9 cellular contexts compared by ENCODE assay signal in genomic region chr9:131731237-131731995, GRCh38. TPM values are rescaled to one million over a fixed set of nuclear protein-coding genes. Genes with fewer than 3 reads are reported as not detected.
DNase-seq lines count a peak whose midpoint lies in the region; ATAC-seq and TF ChIP-seq lines count a peak whose summit lies in the region.
"Had no signal": no experiment of that assay in that cellular context is flagged by ENCODE, and none has a peak within 500 bp of the region (broad histone marks: within the 10 kb centered on the region; RNA-seq: fewer than 3 reads in every experiment).

No MANE protein-coding gene starts in this region.

- H3F3A ChIP-seq in GM23338 (replicated peaks; ENCODE audit: low read depth): no peaks in the 10 kb centered on the region

- WGBS in mesenchymal stem cell: 45% methylated on average over 9 of the region's 12 CpGs

- H3K27ac ChIP-seq in ACC112 (ENCODE audit: low read depth, low read length) (peak overlapping the region; percentile 35; the same call in 1 of the 2 replicates), GM23338 (ENCODE audit: low read depth) (peak overlapping the region; percentile 59; the same call in 1 of the 2 replicates), mesenchymal stem cell (ENCODE audit: low read length, poor library complexity, severe bottlenecking) (no peak overlapping the region)

- H3K4me2 ChIP-seq in GM23338 (peak overlapping the region; percentile 32; the same call in 1 of the 2 replicates), mesenchymal stem cell (ENCODE audit: low read length, poor library complexity, severe bottlenecking) (no peak overlapping the region)

- peaks cover 72% of the 10 kb centered on the region for H3K4me1 Mint-ChIP-seq in GM23338
- peaks cover 99% of the 10 kb centered on the region for H3K4me1 Mint-ChIP-seq in activated naive CD8-positive, alpha-beta T cell treated with anti-CD3 and anti-CD28 coated beads, Interleukin-2, amount 50 U/mL, for 24 hours

- H3K9me3 ChIP-seq in mesenchymal stem cell (ENCODE audit: control insufficient read depth, low read length): no peaks in the 10 kb centered on the region

- H3K23ac ChIP-seq in mesenchymal stem cell (ENCODE audit: low read length in 2 of 2): no peak overlapping the region

- H2BK5ac ChIP-seq in mesenchymal stem cell (ENCODE audit: low read depth, low read length, poor library complexity, severe bottlenecking): no peak overlapping the region

- ATAC-seq in GM23338 (no peak), HG03439 (IDR thresholded peaks at IDR 0.05; ENCODE audit: unreplicated experiment) (no peak), GM18861 (IDR thresholded peaks at IDR 0.05; ENCODE audit: unreplicated experiment) (no peak)
- no peak for ATAC-seq in activated naive CD8-positive, alpha-beta T cell treated with anti-CD3 and anti-CD28 coated beads, Interleukin-2, amount 50 U/mL, for 24 hours

- H3K4ac ChIP-seq in mesenchymal stem cell (ENCODE audit: low read depth in 1 of 2, low read length in 2 of 2): peak overlapping the region in 1 of 2 experiments; percentile 20

- H3K27ac Mint-ChIP-seq in GM23338: peak overlapping the region; percentile 9; the same call in 1 of the 2 replicates
- H3K27ac Mint-ChIP-seq in activated naive CD8-positive, alpha-beta T cell treated with anti-CD3 and anti-CD28 coated beads, Interleukin-2, amount 50 U/mL, for 24 hours: peak overlapping the region; percentile 97

- H3K36me3 ChIP-seq in ACC112 (ENCODE audit: insufficient read depth, low read length): no peaks in the 10 kb centered on the region
- H3K36me3 ChIP-seq in GM23338 (ENCODE audit: insufficient read depth): no peaks in the 10 kb centered on the region
- H3K36me3 ChIP-seq in mesenchymal stem cell (ENCODE audit: control insufficient read depth in 1 of 2, insufficient read depth in 2 of 2, low read depth in 1 of 2, low read length in 2 of 2): peaks cover 0 to 1% of the 10 kb centered on the region in 2 experiments

- no peak overlapping the region for H2BK15ac ChIP-seq in mesenchymal stem cell (ENCODE audit: low read depth, poor library complexity, severe bottlenecking)

- no peak overlapping the region for H4K8ac ChIP-seq in mesenchymal stem cell (ENCODE audit: low read length)

- no peak overlapping the region for H2AK5ac ChIP-seq in mesenchymal stem cell (ENCODE audit: low read length, severe bottlenecking)

- no peak overlapping the region for H3K14ac ChIP-seq in mesenchymal stem cell (ENCODE audit: low read length in 2 of 2)

- no peak overlapping the region for H3K4me3 Mint-ChIP-seq in GM23338
- H3K4me3 Mint-ChIP-seq in activated naive CD8-positive, alpha-beta T cell treated with anti-CD3 and anti-CD28 coated beads, Interleukin-2, amount 50 U/mL, for 24 hours: peak overlapping the region; percentile 75

- H4K91ac ChIP-seq in mesenchymal stem cell (ENCODE audit: low read length): no peak overlapping the region

- H2BK12ac ChIP-seq in mesenchymal stem cell (ENCODE audit: low read length in 2 of 2): peak overlapping the region in 1 of 2 experiments; percentile 67

- 0 out of 3 replicates have a peak, but pooled peaks cover 3% of the 10 kb centered on the region for H3K36me3 Mint-ChIP-seq in GM23338 (ENCODE audit: low read depth)
- peaks cover 17% of the 10 kb centered on the region for H3K36me3 Mint-ChIP-seq in activated naive CD8-positive, alpha-beta T cell treated with anti-CD3 and anti-CD28 coated beads, Interleukin-2, amount 50 U/mL, for 24 hours (ENCODE audit: low read depth)

- H2AFZ ChIP-seq in ACC112 (ENCODE audit: low read length, unreplicated experiment) (no peak overlapping the region), GM23338 (no peak overlapping the region), mesenchymal stem cell (ENCODE audit: low read depth, low read length) (no peak overlapping the region)

- no peaks in the 10 kb centered on the region for H3K9me3 Mint-ChIP-seq in GM23338
- H3K9me3 Mint-ChIP-seq in activated naive CD8-positive, alpha-beta T cell treated with anti-CD3 and anti-CD28 coated beads, Interleukin-2, amount 50 U/mL, for 24 hours: no peaks in the 10 kb centered on the region

- H3K79me2 ChIP-seq in ACC112 (ENCODE audit: control insufficient read depth, insufficient read depth, low read length, unreplicated experiment) (peaks cover 53% of the 10 kb centered on the region), GM23338 (replicated peaks; ENCODE audit: insufficient read depth) (peaks cover 94% of the 10 kb centered on the region)

- H3K79me1 ChIP-seq in mesenchymal stem cell (replicated peaks; ENCODE audit: low read length, poor library complexity, severe bottlenecking): peaks cover 24% of the 10 kb centered on the region

- H3K9me2 ChIP-seq in GM23338 (ENCODE audit: insufficient read depth): no peaks in the 10 kb centered on the region

- no peaks in the 10 kb centered on the region for H3K27me3 ChIP-seq in ACC112 (ENCODE audit: insufficient read depth, low read length)
- no peaks in the 10 kb centered on the region for H3K27me3 ChIP-seq in GM23338 (ENCODE audit: insufficient read depth)
- no peaks in the 10 kb centered on the region for H3K27me3 ChIP-seq in mesenchymal stem cell (ENCODE audit: control insufficient read depth in 1 of 2, insufficient read depth in 1 of 2, low read length in 2 of 2)

- H3K27me3 Mint-ChIP-seq in GM23338 (ENCODE audit: insufficient read depth, low read depth, poor library complexity): peaks cover 7% of the 10 kb centered on the region
- no peaks in the 10 kb centered on the region for H3K27me3 Mint-ChIP-seq in activated naive CD8-positive, alpha-beta T cell treated with anti-CD3 and anti-CD28 coated beads, Interleukin-2, amount 50 U/mL, for 24 hours

- H3K4me1 ChIP-seq in ACC112 (ENCODE audit: control insufficient read depth, insufficient read depth, low read length, unreplicated experiment) (peaks cover 73% of the 10 kb centered on the region), GM23338 (ENCODE audit: insufficient read depth) (peaks cover 52% of the 10 kb centered on the region), mesenchymal stem cell (ENCODE audit: control insufficient read depth, insufficient read depth, low read depth, low read length) (peaks cover 44% of the 10 kb centered on the region)

- H3K18ac ChIP-seq in mesenchymal stem cell (ENCODE audit: low read depth in 1 of 2, low read length in 2 of 2): peak overlapping the region in 1 of 2 experiments; percentile 63

- DNase-seq in GM23338 (ENCODE audit: low spot score): no peak
- peak; percentile 37 for DNase-seq in activated naive CD8-positive, alpha-beta T cell treated with anti-CD3 and anti-CD28 coated beads, Interleukin-2, amount 50 U/mL, for 24 hours
- peak; percentile 63 for DNase-seq in mesenchymal stem cell
- DNase-seq in NCI-H1048 (lab: John Stamatoyannopoulos, UW): no peak
- no peak for DNase-seq in GM19240 (ENCODE audit: insufficient read length, low spot score)
- DNase-seq: stimulated activated CD4-positive, alpha-beta T cell treated with anti-CD3 and anti-CD28 coated beads, Interleukin-12 subunit alpha, Interleukin-12 subunit beta, amount 100 ng/mL, for 4 hours had no signal

- TF ChIP-seq CTCF in GM23338 (conservative IDR thresholded peaks at IDR 0.05; ENCODE audit: low read depth in 2 of 2): no peak

- H4K20me1 ChIP-seq in GM23338 (replicated peaks; ENCODE audit: insufficient read depth): peaks cover 25% of the 10 kb centered on the region

- H3K4me3 ChIP-seq in ACC112 (ENCODE audit: low read depth, low read length) (no peak overlapping the region; the same call in 1 of the 2 replicates), GM23338 (no peak overlapping the region), mesenchymal stem cell (ENCODE audit: insufficient read depth in 1 of 2, low read depth in 1 of 2, low read length in 2 of 2) (no peak overlapping the region)

- no peak overlapping the region for H2BK120ac ChIP-seq in mesenchymal stem cell (ENCODE audit: low read depth, low read length)

- peak overlapping the region; percentile 40 for H3K9ac ChIP-seq in mesenchymal stem cell (ENCODE audit: low read length)

TF ChIP-seq in GM23338, 12 proteins besides CTCF, POLR2A, EP300 and RAD21:
- TF ChIP-seq EZH2phosphoT487 (IDR thresholded peaks at IDR 0.05; ENCODE audit: unreplicated experiment) (no peak), CREB1 (CRISPR knock-in tag; IDR thresholded peaks at IDR 0.05; ENCODE audit: low read depth) (no peak), ZNF331 (CRISPR knock-in tag; IDR thresholded peaks at IDR 0.05; ENCODE audit: low read depth) (no peak)

RNA-seq across cellular contexts. Expression of gene RAPGEF1, which starts 8.5 kb away (rescaled TPM):
- total RNA-seq in GM23338 (2014; rRNA removed; shearing (Covaris generic)): 80.7 and 82.8 TPM in 2 replicates
- polyA plus RNA-seq in GM23338 (2016; fragmentation: Nextera tagmentation; extraction: Ambion mirVana): 9.9 and 10.9 TPM in 2 replicates
- polyA plus RNA-seq in mesenchymal stem cell (2013, experiment 1 of 2): 27.5 TPM
- polyA plus RNA-seq in mesenchymal stem cell (2013, experiment 2 of 2): 26.0 TPM

Comparison
In these comparisons a context has a peak if more than half of its experiments do, and no peak if none do; other contexts are left out.
1. DNase-seq: peak in activated naive CD8-positive, alpha-beta T cell treated with anti-CD3 and anti-CD28 coated beads, Interleukin-2, amount 50 U/mL, for 24 hours (single experiment) and mesenchymal stem cell (single experiment); none in GM23338 (single experiment), NCI-H1048 (single experiment) and GM19240 (single experiment).